Comparison of ENCODE assay signal across 10 cellular contexts in genomic region chr12:46677749-46678148, GRCh38.
DNase-seq lines count a peak whose midpoint lies in the region; ATAC-seq and TF ChIP-seq lines count a peak whose summit lies in the region.
"Had no signal": no experiment of that assay in that cellular context is flagged by ENCODE, and none has a peak within 500 bp of the region (broad histone marks: within the 10 kb centered on the region; RNA-seq: fewer than 3 reads in every experiment).

No MANE protein-coding gene starts in this region.

- no peaks in the 10 kb centered on the region for H3K36me3 Mint-ChIP-seq in effector memory CD8-positive, alpha-beta T cell (ENCODE audit: insufficient read depth)
- H3K36me3 Mint-ChIP-seq: CD8-positive, alpha-beta memory T cell had no signal

- DNase-seq in NCI-H345 (lab: John Stamatoyannopoulos, UW) (peak; percentile 2), NCI-H345 treated with DMSO at 0.1 percent for 48 hours (lab: John Stamatoyannopoulos, UW; ENCODE audit: unreplicated experiment) (no peak), NCI-H1930 (lab: John Stamatoyannopoulos, UW) (peak; percentile 29 to 74), T47D (ENCODE audit: low read depth in 1 of 2, low spot score in 1 of 2) (peak; percentile 35 to 74), omental fat pad (ENCODE audit: low spot score) (no peak)
- no peak for DNase-seq in central memory CD4-positive, alpha-beta T cell
- DNase-seq in effector memory CD8-positive, alpha-beta T cell, result no peak
- DNase-seq: CD8-positive, alpha-beta memory T cell had no signal

- no peak overlapping the region for H3K27ac Mint-ChIP-seq in effector memory CD8-positive, alpha-beta T cell
- H3K27ac Mint-ChIP-seq: CD8-positive, alpha-beta memory T cell had no signal

- no peak for TF ChIP-seq CTCF in omental fat pad (IDR thresholded peaks at IDR 0.05)

- ATAC-seq in omental fat pad (ENCODE audit: low FRiP score) (peak; percentile 55), HG03280 (IDR thresholded peaks at IDR 0.05; ENCODE audit: unreplicated experiment) (no peak)
- ATAC-seq in effector memory CD8-positive, alpha-beta T cell (replicated peaks), result no peak

- no peak overlapping the region for H3K4me3 Mint-ChIP-seq in effector memory CD8-positive, alpha-beta T cell
- H3K4me3 Mint-ChIP-seq: CD8-positive, alpha-beta memory T cell; central memory CD8-positive, alpha-beta T cell had no signal

- peaks cover 5 to 24% of the 10 kb centered on the region in 2 donors for H3K27me3 Mint-ChIP-seq in effector memory CD8-positive, alpha-beta T cell
- H3K27me3 Mint-ChIP-seq: central memory CD8-positive, alpha-beta T cell had no signal

- in situ Hi-C loops in T47D (cut with HindIII; ENCODE audit: low pct_unique_long_range_greater_than_20kb, low sequenced_read_pairs), result no loop called here

- no peaks in the 10 kb centered on the region for H3K4me1 Mint-ChIP-seq in effector memory CD8-positive, alpha-beta T cell (ENCODE audit: low read depth in 2 of 2)
- H3K4me1 Mint-ChIP-seq: CD8-positive, alpha-beta memory T cell; central memory CD8-positive, alpha-beta T cell had no signal

- H3K9me3 Mint-ChIP-seq in effector memory CD8-positive, alpha-beta T cell, result no peaks in the 10 kb centered on the region
- H3K9me3 Mint-ChIP-seq: CD8-positive, alpha-beta memory T cell; central memory CD8-positive, alpha-beta T cell had no signal

Comparison
In these comparisons a context has a peak if more than half of its experiments do, and no peak if none do; other contexts are left out.
1. DNase-seq: peak in NCI-H345 (single experiment), NCI-H1930 (2 of 2) and T47D (2 of 2); none in NCI-H345 treated with DMSO at 0.1 percent for 48 hours (single experiment), omental fat pad (single experiment), central memory CD4-positive, alpha-beta T cell (single experiment) and effector memory CD8-positive, alpha-beta T cell (0 of 3).